8 cellular contexts compared by ENCODE assay signal in genomic region chr10:27242951-27243551, GRCh38. TPM values are rescaled to one million over a fixed set of nuclear protein-coding genes. Genes with fewer than 3 reads are reported as not detected.
A peak's percentile ranks its signal among the peaks of the same experiment; 100 is the strongest.
DNase-seq lines count a peak whose midpoint lies in the region; ATAC-seq, FAIRE-seq and TF ChIP-seq lines count a peak whose summit lies in the region.

No MANE protein-coding gene starts in this region.

- H3K9me3 ChIP-seq in heart left ventricle (no peaks in the 10 kb centered on the region), ovary (no peaks in the 10 kb centered on the region)

- H3K36me3 ChIP-seq in heart left ventricle (peaks cover 0 to 7% (median 0%) of the 10 kb centered on the region in 9 donors), ovary (no peaks in the 10 kb centered on the region)

- TF ChIP-seq EP300 in ovary (IDR thresholded peaks at IDR 0.05), result no peak

- TF ChIP-seq POLR2A in heart left ventricle (IDR thresholded peaks at IDR 0.05) (no peak), ovary (IDR thresholded peaks at IDR 0.05) (no peak)

- intact Hi-C loops in heart left ventricle (cut with DNase I) (loop anchor here in 4 of 10 donors (1.0 to 10.0 kb wide), 3 partner anchors 88 to 262 kb away; partner anchors contain the start of genes YME1L1 (in 3 of the 4), MASTL (in 1 of the 4) and RAB18 (in 1 of the 4)), ovary (cut with DNase I) (loop anchor here in 3 of 4 donors (5.0 kb wide), 2 partner anchors 86 to 91 kb away; partner anchors contain the start of genes MASTL (in 2 of the 3) and YME1L1 (in 1 of the 3))

- H3K4me1 ChIP-seq in heart left ventricle (peaks cover 2 to 35% (median 26%) of the 10 kb centered on the region in 12 donors), ovary (ENCODE audit: insufficient read depth) (peaks cover 6% of the 10 kb centered on the region)

- H3K27ac ChIP-seq in heart left ventricle, result peak overlapping the region; percentile 90 to 98 (median 96)
- H3K27ac ChIP-seq in ovary, result peak overlapping the region in 1 of 2 donors; percentile 95

- WGBS in heart left ventricle, 4 donors, result 17 to 30% (median 22%) methylated on average over 12 of the region's 12 CpGs
- 10 to 20% (median 13%) methylated on average over 12 of the region's 12 CpGs for WGBS in ovary, 3 donors

- peak overlapping the region; percentile 61 to 90 (median 80) for H3K4me3 ChIP-seq in heart left ventricle
- H3K4me3 ChIP-seq in ovary, result peak overlapping the region; percentile 76

- FAIRE-seq in urothelium cell line (lab: Jason Lieb, UNC), result peak; percentile 55

- TF ChIP-seq CTCF in heart left ventricle (IDR thresholded peaks at IDR 0.05) (no peak), ovary (IDR thresholded peaks at IDR 0.05) (no peak)

- in situ Hi-C loops in SK-MEL-5 (cut with HindIII; ENCODE audit: low pct_unique_long_range_greater_than_20kb, low sequenced_read_pairs), result no loop called here

- ATAC-seq in GM21381 (IDR thresholded peaks at IDR 0.05; ENCODE audit: unreplicated experiment) (peak; percentile 29), heart left ventricle (peak; percentile 33 to 67 (median 42))

- H3K27me3 ChIP-seq in heart left ventricle (no peaks in the 10 kb centered on the region), ovary (no peaks in the 10 kb centered on the region)

- DNase-seq in DMS 273 (lab: John Stamatoyannopoulos, UW; ENCODE audit: unreplicated experiment) (peak; percentile 81), KG1 (lab: John Stamatoyannopoulos, UW) (peak; percentile 21), SK-MEL-5 (ENCODE audit: low read depth, low spot score) (peak; percentile 60), heart left ventricle (peak in 4 of 5 donors; percentile 55 to 72 (median 64)), ovary (peak; percentile 62 to 74 (median 71)), urothelium cell line (ENCODE audit: low spot score) (peak; percentile 62)
- DNase-seq in activated naive CD8-positive, alpha-beta T cell treated with anti-CD3 and anti-CD28 coated beads, Interleukin-2, amount 50 U/mL, for 16 hours (ENCODE audit: low read depth, low spot score), result peak; percentile 34

RNA-seq across cellular contexts. Expression of gene ACBD5, which starts 2.5 kb away (rescaled TPM):
- total RNA-seq in SK-MEL-5 (2014; rRNA removed; shearing (Covaris generic)), result 25.2 and 26.3 TPM in 2 replicates
- polyA plus RNA-seq in SK-MEL-5 (2015; cell fraction: cytosol; rRNA removed), result 16.1 and 17.3 TPM in 2 replicates
- polyA plus RNA-seq in SK-MEL-5 (2015; cell fraction: nucleus; rRNA removed), result 10.2 and 12.6 TPM in 2 replicates
- total RNA-seq in heart left ventricle, result 10 to 100 TPM; 48.8 to 86.0 (median 72.9) TPM
- polyA plus RNA-seq in heart left ventricle, result 10 to 100 TPM; 28.3 to 41.1 TPM
- total RNA-seq in ovary, result 10 to 100 TPM in 5 of 7 donors, 1 to 10 TPM in 2; 7.2 to 15.4 (median 12.9) TPM
- polyA plus RNA-seq in ovary, result 10 to 100 TPM in 1 of 2 donors, 1 to 10 TPM in 1; 8.6 to 14.0 TPM

Comparison
In these comparisons a context has a peak if more than half of its experiments do, and no peak if none do; other contexts are left out.
1. DNase-seq: peak in every context shown above with its lines; median percentile 81 in DMS 273; 71 in ovary; 64 in heart left ventricle; 62 in urothelium cell line; 60 in SK-MEL-5; 34 in activated naive CD8-positive, alpha-beta T cell treated with anti-CD3 and anti-CD28 coated beads, Interleukin-2, amount 50 U/mL, for 16 hours; 21 in KG1.